Comparison of ENCODE assay signal across 10 cellular contexts in genomic region chr6:11710968-11711643, GRCh38.
DNase-seq lines count a peak whose midpoint lies in the region; ATAC-seq and TF ChIP-seq lines count a peak whose summit lies in the region.
"Had no signal": no experiment of that assay in that cellular context is flagged by ENCODE, and none has a peak within 500 bp of the region (broad histone marks: within the 10 kb centered on the region; RNA-seq: fewer than 3 reads in every experiment).

No MANE protein-coding gene starts in this region.

- TF ChIP-seq POLR2A in thyroid gland (IDR thresholded peaks at IDR 0.05), result no peak

- peaks cover 35 to 47% of the 10 kb centered on the region in 2 donors for H3K4me1 ChIP-seq in thyroid gland

- no peaks in the 10 kb centered on the region for H3K36me3 ChIP-seq in thyroid gland

- H3K27ac ChIP-seq in dorsolateral prefrontal cortex (peak overlapping the region in 45 of 59 donors; percentile 3 to 89 (median 52)), thyroid gland (peak overlapping the region in 1 of 3 donors; percentile 3)

- no peak for TF ChIP-seq CTCF in dorsolateral prefrontal cortex (IDR thresholded peaks at IDR 0.05 in 54 of 56, conservative IDR thresholded peaks at IDR 0.05 in 2 of 56; ENCODE audit: low read depth in 1 of 56, partially characterized antibody in 56 of 56)
- no peak for TF ChIP-seq CTCF in thyroid gland (IDR thresholded peaks at IDR 0.05)

- H3K27me3 ChIP-seq in dorsolateral prefrontal cortex, result no peaks in the 10 kb centered on the region
- no peaks in the 10 kb centered on the region for H3K27me3 ChIP-seq in thyroid gland

- WGBS in thyroid gland, 2 donors, result 62 to 72% methylated on average over 15 of the region's 15 CpGs

- H3K9me3 ChIP-seq in thyroid gland, result no peaks in the 10 kb centered on the region

- peak; percentile 3 for ATAC-seq in GM19351 (IDR thresholded peaks at IDR 0.05; ENCODE audit: unreplicated experiment)

- DNase-seq in NCI-H2227 (lab: John Stamatoyannopoulos, UW; ENCODE audit: unreplicated experiment) (peak; percentile 95), dorsolateral prefrontal cortex (peak in 4 of 10 donors; percentile 31 to 49 (median 42)), thyroid gland (no peak), cortex of kidney (lab: John Stamatoyannopoulos, UW) (no peak), NCI-H345 treated with DMSO at 0.1 percent for 48 hours (lab: John Stamatoyannopoulos, UW; ENCODE audit: unreplicated experiment) (no peak), NCI-H1092 treated with DMSO at 0.1 percent for 48 hours (lab: John Stamatoyannopoulos, UW) (no peak)
- DNase-seq in stimulated activated CD4-positive, alpha-beta T cell treated with anti-CD3 and anti-CD28 coated beads, Interleukin-15, amount 100 ng/mL, for 24 hours, result peak; percentile 73
- DNase-seq: EL, NCI-H748 treated with DMSO at 0.1 percent for 48 hours had no signal

- H3K4me3 ChIP-seq in dorsolateral prefrontal cortex (peak overlapping the region in 22 of 59 donors; percentile 2 to 44 (median 17)), thyroid gland (replicated peaks in 1 of 3) (no peak overlapping the region)

- intact Hi-C loops in dorsolateral prefrontal cortex (cut with DNase I) (no loop called here), thyroid gland (cut with DNase I) (no loop called here)

Comparison
In these comparisons a context has a peak if more than half of its experiments do, and no peak if none do; other contexts are left out.
1. DNase-seq: peak in NCI-H2227 (single experiment) and stimulated activated CD4-positive, alpha-beta T cell treated with anti-CD3 and anti-CD28 coated beads, Interleukin-15, amount 100 ng/mL, for 24 hours (single experiment); none in thyroid gland (0 of 2), cortex of kidney (single experiment), NCI-H345 treated with DMSO at 0.1 percent for 48 hours (single experiment) and NCI-H1092 treated with DMSO at 0.1 percent for 48 hours (single experiment).